Comparison of ENCODE assay signal across 19 cellular contexts in the genomic region with DNA sequence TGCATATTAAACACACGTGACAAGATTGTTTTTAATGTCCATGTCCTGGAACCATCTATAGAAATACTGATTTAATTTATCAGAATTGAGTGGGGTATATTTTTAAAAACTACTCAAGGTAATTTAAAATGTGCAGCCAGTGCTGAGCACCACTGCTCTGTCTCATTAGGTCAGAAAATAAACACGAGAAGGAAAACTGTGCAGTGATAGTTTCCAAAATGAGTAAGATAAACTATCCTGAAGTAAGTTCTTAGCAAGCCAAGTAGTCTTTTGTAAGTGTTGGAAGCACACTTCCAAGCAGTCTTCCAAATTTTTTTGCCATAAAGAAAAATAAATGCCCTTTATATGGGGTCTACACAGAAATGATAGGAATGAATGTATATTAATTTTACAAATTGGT.
A peak's percentile ranks its signal among the peaks of the same experiment; 100 is the strongest.
DNase-seq lines count a peak whose midpoint lies in the region; ATAC-seq and TF ChIP-seq lines count a peak whose summit lies in the region.
"Had no signal": no experiment of that assay in that cellular context is flagged by ENCODE, and none has a peak within 500 bp of the region (broad histone marks: within the 10 kb centered on the region; RNA-seq: fewer than 3 reads in every experiment).

No MANE protein-coding gene starts in this region.

- no peak for TF ChIP-seq CTCF in sigmoid colon (IDR thresholded peaks at IDR 0.05)

- WGBS in right cardiac atrium, result 51% methylated on average over 2 of the region's 2 CpGs
- 78 to 83% methylated on average over 2 of the region's 2 CpGs for WGBS in sigmoid colon, 2 donors

- H3K4me1 ChIP-seq in right cardiac atrium (ENCODE audit: control insufficient read depth, insufficient read depth, low read length) (no peaks in the 10 kb centered on the region), sigmoid colon (peaks cover 0 to 54% (median 29%) of the 10 kb centered on the region in 4 donors)
- H3K4me1 ChIP-seq: BE2C; BLaER1 treated with 17β-estradiol and CSF1 and Interleukin-3, amounts not matched to agents 10 nM and 100 nM had no signal

- no peaks in the 10 kb centered on the region for H3K36me3 ChIP-seq in sigmoid colon
- H3K36me3 ChIP-seq: BE2C; BLaER1 treated with 17β-estradiol and CSF1 and Interleukin-3, amounts not matched to agents 10 nM and 100 nM; HAP-1 had no signal

- peak; percentile 44 to 61 for ATAC-seq in right cardiac atrium
- no peak for ATAC-seq in left cardiac atrium
- ATAC-seq in GM18867 (IDR thresholded peaks at IDR 0.05; ENCODE audit: unreplicated experiment), result no peak
- no peak for ATAC-seq in GM21619 (IDR thresholded peaks at IDR 0.05; ENCODE audit: unreplicated experiment)
- ATAC-seq: A549 had no signal

- intact Hi-C loops in right cardiac atrium (cut with DNase I), result no loop called here
- intact Hi-C loops in left cardiac atrium (cut with DNase I), result no loop called here
- intact Hi-C loops in sigmoid colon (cut with DNase I), result no loop called here

- no peak overlapping the region for H3K4me3 ChIP-seq in right cardiac atrium (ENCODE audit: low read length)
- H3K4me3 ChIP-seq in sigmoid colon, result no peak overlapping the region
- H3K4me3 ChIP-seq: A549; BLaER1 treated with 17β-estradiol and CSF1 and Interleukin-3, amounts not matched to agents 10 nM and 100 nM; HAP-1 had no signal

- no peaks in the 10 kb centered on the region for H3K27me3 ChIP-seq in right cardiac atrium (ENCODE audit: control insufficient read depth, insufficient read depth)
- no peaks in the 10 kb centered on the region for H3K27me3 ChIP-seq in sigmoid colon
- H3K27me3 ChIP-seq: BE2C; BLaER1 treated with 17β-estradiol and CSF1 and Interleukin-3, amounts not matched to agents 10 nM and 100 nM had no signal

- no peaks in the 10 kb centered on the region for H3K9me3 ChIP-seq in right cardiac atrium (ENCODE audit: control insufficient read depth, low read length)
- no peaks in the 10 kb centered on the region for H3K9me3 ChIP-seq in sigmoid colon
- H3K9me3 ChIP-seq: A549; BE2C; BLaER1 treated with 17β-estradiol and CSF1 and Interleukin-3, amounts not matched to agents 10 nM and 100 nM; HAP-1 had no signal

- no peak for TF ChIP-seq POLR2A in sigmoid colon (IDR thresholded peaks at IDR 0.05)

- no peak for TF ChIP-seq EP300 in sigmoid colon (IDR thresholded peaks at IDR 0.05)

- DNase-seq in right cardiac atrium (no peak), left cardiac atrium (no peak), fibroblast of peridontal ligament (ENCODE audit: extremely low read depth) (peak; percentile 49), sigmoid colon (no peak)
- DNase-seq: 8988T; ACHN; AML-193; BE2C; CD4-positive, alpha-beta T cell; CD8-positive, alpha-beta memory T cell; DMS53; DMS79 treated with DMSO at 0.1 percent for 48 hours; GOT3; HFFc6 had no signal

- H3K27ac ChIP-seq in right cardiac atrium (ENCODE audit: low read length) (no peak overlapping the region), sigmoid colon (peak overlapping the region in 3 of 4 donors; percentile 1 to 34 (median 9))
- H3K27ac ChIP-seq: A549; BLaER1 treated with 17β-estradiol and CSF1 and Interleukin-3, amounts not matched to agents 10 nM and 100 nM had no signal

Comparison
In these comparisons a context has a peak if more than half of its experiments do, and no peak if none do; other contexts are left out.
1. ATAC-seq: peak in right cardiac atrium (2 of 2); none in left cardiac atrium (0 of 2), GM18867 (single experiment) and GM21619 (single experiment).